Comparison of ENCODE assay signal across 1 cellular context in genomic region chr7:111074772-111075152, GRCh38.
TF ChIP-seq lines count a peak whose summit lies in the region.

No MANE protein-coding gene starts in this region.

TF ChIP-seq in endothelial cell of umbilical vein, 7 proteins besides CTCF, POLR2A, EP300 and RAD21:
- TF ChIP-seq, protein P1, sequence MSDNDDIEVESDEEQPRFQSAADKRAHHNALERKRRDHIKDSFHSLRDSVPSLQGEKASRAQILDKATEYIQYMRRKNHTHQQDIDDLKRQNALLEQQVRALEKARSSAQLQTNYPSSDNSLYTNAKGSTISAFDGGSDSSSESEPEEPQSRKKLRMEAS (IDR thresholded peaks at IDR 0.05; ENCODE audit: insufficient read depth, insufficient read length): no peak
- TF ChIP-seq FOS (IDR thresholded peaks at IDR 0.05; ENCODE audit: borderline replicate concordance, insufficient read depth, low read length): no peak
- TF ChIP-seq GATA2 (IDR thresholded peaks at IDR 0.05; ENCODE audit: insufficient read depth, insufficient read length, low read depth, low read length): no peak
- TF ChIP-seq EZH2 (IDR thresholded peaks at IDR 0.05; ENCODE audit: borderline replicate concordance, low read depth, low read length, severe bottlenecking): no peak
- no peak for TF ChIP-seq MYC (IDR thresholded peaks at IDR 0.05; ENCODE audit: low read depth, low read length)
- no peak for TF ChIP-seq POLR2AphosphoS5 (IDR thresholded peaks at IDR 0.05; ENCODE audit: insufficient read depth, low read depth, low read length)
- TF ChIP-seq JUN (IDR thresholded peaks at IDR 0.05; ENCODE audit: borderline replicate concordance, insufficient read depth, insufficient read length, low read depth): no peak
